In genomic region chr18:48388478-48388877, GRCh38 we compare ENCODE assay signal across 21 cellular contexts. TPM values are rescaled to one million over a fixed set of nuclear protein-coding genes. Genes with fewer than 3 reads are reported as not detected.
"Had no signal": no experiment of that assay in that cellular context is flagged by ENCODE, and none has a peak within 500 bp of the region (broad histone marks: within the 10 kb centered on the region; RNA-seq: fewer than 3 reads in every experiment).

No MANE protein-coding gene starts in this region.

- H3K4me1 ChIP-seq: SJCRH30 had no signal

- H3K4me2 ChIP-seq: KMS-11 had no signal

- H3K4me3 Mint-ChIP-seq: IgD-negative memory B cell had no signal

- DNase-seq: Kasumi-1, NCI-H1092 treated with DMSO at 0.1 percent for 48 hours, NCI-H1436, NCI-H187, NCI-H2029, NCI-H2081 treated with DMSO at 0.1 percent for 48 hours, NCI-H2171, NCI-H446, NCI-H510A, NCI-H524 treated with DMSO at 0.1 percent for 48 hours, NCI-H774, SHP77 treated with DMSO at 0.1 percent for 48 hours, SJCRH30 had no signal

- H3K9me3 ChIP-seq: SJCRH30 had no signal

- H3K4me3 ChIP-seq: K562, SJCRH30 had no signal

- H3K9me3 Mint-ChIP-seq: IgD-negative memory B cell had no signal

- H3K27ac ChIP-seq: HL-60, KMS-11, SJCRH30 had no signal

- H3K36me3 ChIP-seq: SJCRH30 had no signal

- H3K27me3 ChIP-seq: SJCRH30 had no signal

- H3K9ac ChIP-seq: KMS-11 had no signal

- ATAC-seq: K562, Panc1, Right ventricle myocardium inferior, SK-N-SH treated with all-trans-retinoic acid at 6 μM for 48 hours had no signal

RNA-seq across cellular contexts. Expression of gene ZBTB7C, which starts 20.7 kb away (rescaled TPM):
- total RNA-seq: K562, M059J, SJCRH30 had no signal
- polyA plus RNA-seq: IgD-negative memory B cell, K562 had no signal
